ENCODE assay signal across 1 cellular context in the genomic region with DNA sequence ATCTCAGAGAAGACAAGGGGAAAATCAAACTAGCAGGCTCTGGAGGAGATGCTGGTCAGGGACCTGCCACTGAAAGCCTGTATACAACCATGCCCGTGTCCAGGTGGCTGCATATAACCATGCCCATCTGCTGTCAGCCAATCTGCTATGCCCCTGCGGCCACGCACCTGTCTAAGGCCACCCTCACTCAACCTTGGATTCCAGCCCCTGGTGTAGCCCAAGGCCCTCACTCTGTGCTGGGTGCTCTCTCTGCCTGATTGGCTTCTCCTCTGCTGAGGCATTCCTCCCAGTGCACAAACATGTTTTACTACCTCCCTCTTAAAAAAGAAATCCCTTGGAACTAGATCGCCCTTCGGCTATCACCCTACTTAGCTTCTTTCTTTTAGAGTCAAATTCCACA.
TF ChIP-seq lines count a peak whose summit lies in the region.

No MANE protein-coding gene starts in this region.

TF ChIP-seq in H1, 55 proteins besides CTCF, POLR2A, EP300 and RAD21 (continued from another document):
- TF ChIP-seq KDM1A (IDR thresholded peaks at IDR 0.05; ENCODE audit: borderline replicate concordance, low read length), result no peak
- TF ChIP-seq POLR2AphosphoS5 (IDR thresholded peaks at IDR 0.05; ENCODE audit: low read depth, low read length), result no peak
- TF ChIP-seq, protein P1, sequence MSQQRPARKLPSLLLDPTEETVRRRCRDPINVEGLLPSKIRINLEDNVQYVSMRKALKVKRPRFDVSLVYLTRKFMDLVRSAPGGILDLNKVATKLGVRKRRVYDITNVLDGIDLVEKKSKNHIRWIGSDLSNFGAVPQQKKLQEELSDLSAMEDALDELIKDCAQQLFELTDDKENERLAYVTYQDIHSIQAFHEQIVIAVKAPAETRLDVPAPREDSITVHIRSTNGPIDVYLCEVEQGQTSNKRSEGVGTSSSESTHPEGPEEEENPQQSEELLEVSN (IDR thresholded peaks at IDR 0.05), result no peak
- TF ChIP-seq TAF7 (optimal IDR thresholded peaks at IDR 0.05; ENCODE audit: borderline replicate concordance, low read depth, low read length), result no peak
- TF ChIP-seq SRF (IDR thresholded peaks at IDR 0.05; ENCODE audit: low read depth, low read length), result no peak
- TF ChIP-seq KDM4A (IDR thresholded peaks at IDR 0.05; ENCODE audit: low read depth, low read length, severe bottlenecking), result no peak
- no peak for TF ChIP-seq CREB1 (IDR thresholded peaks at IDR 0.05)
- TF ChIP-seq NANOG (IDR thresholded peaks at IDR 0.05; ENCODE audit: insufficient read depth, low read depth, low read length, poor library complexity, severe bottlenecking), result no peak
- TF ChIP-seq SP2 (IDR thresholded peaks at IDR 0.05; ENCODE audit: low read length), result no peak
- no peak for TF ChIP-seq TAF1 (IDR thresholded peaks at IDR 0.05; ENCODE audit: low read depth, low read length)
TF ChIP-seq in H1: peak in this region for 0.
